ENCODE assay signal across 8 cellular contexts in the genomic region with DNA sequence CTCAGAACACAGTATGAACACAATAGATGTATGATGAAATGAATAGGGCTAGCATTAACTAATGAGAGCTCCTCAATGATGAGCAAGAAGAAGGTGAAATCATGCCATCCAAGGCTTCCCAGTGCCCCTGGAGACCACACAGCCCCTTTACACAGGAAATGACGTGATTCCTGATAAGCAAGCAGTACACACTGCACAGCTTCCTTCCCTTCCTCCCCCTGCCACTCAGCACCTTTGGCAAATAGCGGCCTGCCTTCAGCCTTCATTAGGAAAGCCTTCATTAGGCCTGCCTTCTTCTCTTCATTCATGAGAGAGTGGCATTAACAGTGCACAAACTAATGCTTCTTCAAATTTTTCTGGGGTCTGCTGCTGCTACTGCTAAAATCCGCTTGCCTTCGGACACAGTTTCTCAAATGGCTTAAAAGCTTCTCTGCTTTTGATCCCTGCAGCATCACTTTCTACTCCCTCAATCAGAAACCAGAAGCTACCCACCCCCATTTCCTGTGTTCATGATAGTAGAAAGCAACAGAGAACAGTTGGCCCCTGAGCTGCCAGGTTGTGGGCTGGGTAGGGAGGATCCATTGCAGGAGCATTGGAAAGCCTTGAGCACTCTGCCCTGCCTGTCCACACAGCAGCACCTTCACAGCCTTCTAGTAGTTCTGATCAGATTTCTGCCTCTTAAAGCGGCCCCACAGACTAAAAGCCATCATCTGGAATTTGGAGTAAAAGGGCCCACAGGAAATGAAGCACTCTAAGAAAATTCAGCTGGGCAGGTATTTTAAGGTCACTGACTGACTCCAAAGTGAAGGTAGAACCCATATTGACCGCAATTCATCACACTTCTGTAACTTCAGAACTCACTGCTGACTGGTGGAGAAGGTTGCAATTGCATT.
A peak's percentile ranks its signal among the peaks of the same experiment; 100 is the strongest.
DNase-seq lines count a peak whose midpoint lies in the region; ATAC-seq lines count a peak whose summit lies in the region.

No MANE protein-coding gene starts in this region.

- ATAC-seq in HG02943 (IDR thresholded peaks at IDR 0.05; ENCODE audit: low read depth, unreplicated experiment): peak; percentile 74
- peak; percentile 42 to 47 for ATAC-seq in left cardiac atrium

- intact Hi-C loops in left cardiac atrium (cut with DNase I): no loop called here

- DNase-seq in NK-92 treated with Interleukin-12 subunit alpha and Interleukin-12 subunit beta, amount 100 ng/mL, for 24 hours (lab: John Stamatoyannopoulos, UW): peak; percentile 2
- DNase-seq in NK-92 (lab: John Stamatoyannopoulos, UW; ENCODE audit: unreplicated experiment): no peak
- DNase-seq in UCSD-AML1 (lab: John Stamatoyannopoulos, UW; ENCODE audit: unreplicated experiment): peak; percentile 44
- DNase-seq in left cardiac atrium: no peak
- no peak for DNase-seq in LoVo (ENCODE audit: low spot score)
- DNase-seq in ureter (ENCODE audit: low spot score): no peak
- no peak for DNase-seq in HCEC 1CT

Comparison
In these comparisons a context has a peak if more than half of its experiments do, and no peak if none do; other contexts are left out.
1. DNase-seq: peak in NK-92 treated with Interleukin-12 subunit alpha and Interleukin-12 subunit beta, amount 100 ng/mL, for 24 hours (single experiment) and UCSD-AML1 (single experiment); none in NK-92 (single experiment), left cardiac atrium (single experiment), LoVo (single experiment), ureter (single experiment) and HCEC 1CT (single experiment).